27 cellular contexts compared by ENCODE assay signal in the genomic region with DNA sequence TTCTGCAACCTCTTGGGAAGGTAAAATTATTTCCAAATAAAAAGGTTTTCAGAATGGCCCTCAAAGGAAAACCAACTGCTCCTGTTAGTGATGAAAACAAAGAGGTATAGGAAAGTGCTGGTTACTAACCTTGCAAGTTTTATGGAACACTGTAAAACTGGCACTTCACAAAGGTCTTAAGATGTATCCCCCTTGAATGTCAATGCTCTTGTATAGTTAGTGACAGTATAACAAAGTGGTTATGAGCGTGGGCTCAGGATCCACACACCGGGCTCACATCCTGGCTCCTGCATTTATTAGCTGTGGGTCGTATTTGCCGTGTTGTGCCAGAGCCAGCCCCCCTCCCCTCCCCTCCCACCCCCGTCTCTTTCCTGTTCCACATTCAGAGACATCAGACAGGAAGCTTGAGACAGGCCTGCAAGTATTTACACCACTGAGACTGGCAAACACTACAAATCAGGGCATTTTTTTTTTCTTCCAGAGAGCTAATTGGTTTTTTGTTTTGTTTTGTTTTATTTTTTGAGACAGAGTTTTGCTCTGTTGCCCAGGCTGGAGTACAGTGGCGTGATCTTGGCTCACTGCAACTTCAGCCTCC. TPM values are rescaled to one million over a fixed set of nuclear protein-coding genes. Genes with fewer than 3 reads are reported as not detected.
DNase-seq lines count a peak whose midpoint lies in the region; ATAC-seq, FAIRE-seq and TF ChIP-seq lines count a peak whose summit lies in the region.
"Had no signal": no experiment of that assay in that cellular context is flagged by ENCODE, and none has a peak within 500 bp of the region (broad histone marks: within the 10 kb centered on the region; RNA-seq: fewer than 3 reads in every experiment).

No MANE protein-coding gene starts in this region.

- TF ChIP-seq EP300 in HepG2 (IDR thresholded peaks at IDR 0.05; ENCODE audit: low read depth in 2 of 2, low read length in 2 of 2) (no peak), HepG2 (CRISPR knock-in tag; IDR thresholded peaks at IDR 0.05; ENCODE audit: borderline replicate concordance) (no peak)

- peak; percentile 82 for ATAC-seq in effector memory CD8-positive, alpha-beta T cell (replicated peaks)
- no peak for ATAC-seq in HepG2
- ATAC-seq: left colon had no signal

- CTCF ChIA-PET in HepG2 (lab: Yijun Ruan, JAX; ENCODE audit: low intra/inter-chr PET ratio, low total read pairs): no interaction called here

- H3K27me3 Mint-ChIP-seq in activated naive CD4-positive, alpha-beta T cell treated with anti-CD3 and anti-CD28 coated beads, Interleukin-2, amount 50 U/mL, for 24 hours: no peaks in the 10 kb centered on the region
- H3K27me3 Mint-ChIP-seq in effector memory CD8-positive, alpha-beta T cell: peaks cover 5 to 19% of the 10 kb centered on the region in 2 donors
- no peaks in the 10 kb centered on the region for H3K27me3 Mint-ChIP-seq in type B pancreatic cell

- WGBS in HepG2 (ENCODE audit: low lambda C conversion rate): 12% methylated on average over 6 of the region's 6 CpGs

- no TSS peak for BruUV-seq in HepG2 (replicated peaks; lab: Mats Ljungman, UMichigan)

- POLR2A ChIA-PET in HepG2 (lab: Yijun Ruan, JAX): interaction anchor here (2.4 kb wide), 1 partner anchor 9 kb away, joined by 16 read pairs; the partner anchor contains the start of gene DNPEP

- H4K20me1 ChIP-seq in HepG2 (ENCODE audit: insufficient read depth, low read length): no peaks in the 10 kb centered on the region

- TF ChIP-seq CTCF in type B pancreatic cell (conservative IDR thresholded peaks at IDR 0.05): no peak
- TF ChIP-seq CTCF in HepG2 (CRISPR knock-in tag; IDR thresholded peaks at IDR 0.05): no peak

- no peak for FAIRE-seq in HepG2 (lab: Jason Lieb, UNC)

- no peak overlapping the region for H3K4me2 ChIP-seq in HepG2 (ENCODE audit: low read depth, low read length)
- H3K4me2 ChIP-seq: neural progenitor cell had no signal

- DNase-seq in activated naive CD4-positive, alpha-beta T cell (lab: John Stamatoyannopoulos, UW): no peak
- DNase-seq in NCI-H2029 treated with DMSO at 0.1 percent for 48 hours (lab: John Stamatoyannopoulos, UW) (peak; percentile 61), type B pancreatic cell (ENCODE audit: extremely low spot score, unreplicated experiment) (no peak), HepG2 (ENCODE audit: low spot score) (no peak), activated gamma-delta T cell treated with Interleukin-2 at 50 U/mL for 16 hours (no peak)
- DNase-seq in effector memory CD8-positive, alpha-beta T cell: no peak
- no peak for DNase-seq in effector CD8-positive, alpha-beta T cell (lab: John Stamatoyannopoulos, UW)
- DNase-seq: activated CD4-positive, alpha-beta T cell treated with anti-CD3 and anti-CD28 coated beads for 1 hour; activated CD8-positive, alpha-beta memory T cell treated with anti-CD3 and anti-CD28 coated beads, Interleukin-2, amount 50 U/mL, for 4 hours; activated naive CD4-positive, alpha-beta T cell treated with anti-CD3 and anti-CD28 coated beads, Interleukin-2, amount 10 ng/mL, durations not matched to agents 7 days and 5 days; Caco-2; cortex of kidney; foreskin melanocyte; HCEC 1CT; KG1; left colon; midbrain; NCI-H1048; NCI-H2171 treated with DMSO at 0.1 percent for 48 hours; NCI-H82; Peyer's patch; T-helper 9 cell had no signal

- H3K36me3 Mint-ChIP-seq in activated naive CD4-positive, alpha-beta T cell treated with anti-CD3 and anti-CD28 coated beads, Interleukin-2, amount 50 U/mL, for 24 hours: no peaks in the 10 kb centered on the region
- H3K36me3 Mint-ChIP-seq in effector memory CD8-positive, alpha-beta T cell (ENCODE audit: insufficient read depth): peaks cover 2% of the 10 kb centered on the region
- no peaks in the 10 kb centered on the region for H3K36me3 Mint-ChIP-seq in type B pancreatic cell
- H3K36me3 Mint-ChIP-seq: activated naive CD4-positive, alpha-beta T cell treated with anti-CD3 and anti-CD28 coated beads, Interleukin-2, amount 10 ng/mL, durations not matched to agents 7 days and 5 days; brain; neural progenitor cell had no signal

- no peak overlapping the region for H3K4me3 Mint-ChIP-seq in activated naive CD4-positive, alpha-beta T cell treated with anti-CD3 and anti-CD28 coated beads, Interleukin-2, amount 50 U/mL, for 24 hours
- H3K4me3 Mint-ChIP-seq in effector memory CD8-positive, alpha-beta T cell: no peak overlapping the region
- no peak overlapping the region for H3K4me3 Mint-ChIP-seq in type B pancreatic cell
- H3K4me3 Mint-ChIP-seq: activated naive CD4-positive, alpha-beta T cell treated with anti-CD3 and anti-CD28 coated beads, Interleukin-2, amount 10 ng/mL, durations not matched to agents 7 days and 5 days; brain; neural progenitor cell had no signal

- peak overlapping the region; percentile 15 for H3K27ac Mint-ChIP-seq in activated naive CD4-positive, alpha-beta T cell treated with anti-CD3 and anti-CD28 coated beads, Interleukin-2, amount 50 U/mL, for 24 hours
- peak overlapping the region in 1 of 2 donors; percentile 75 for H3K27ac Mint-ChIP-seq in effector memory CD8-positive, alpha-beta T cell
- peak overlapping the region; percentile 35 for H3K27ac Mint-ChIP-seq in type B pancreatic cell
- H3K27ac Mint-ChIP-seq: activated naive CD4-positive, alpha-beta T cell treated with anti-CD3 and anti-CD28 coated beads, Interleukin-2, amount 10 ng/mL, durations not matched to agents 7 days and 5 days; neural progenitor cell had no signal

- no peaks in the 10 kb centered on the region for H3K9me3 Mint-ChIP-seq in activated naive CD4-positive, alpha-beta T cell treated with anti-CD3 and anti-CD28 coated beads, Interleukin-2, amount 50 U/mL, for 24 hours
- H3K9me3 Mint-ChIP-seq in effector memory CD8-positive, alpha-beta T cell: no peaks in the 10 kb centered on the region
- H3K9me3 Mint-ChIP-seq in type B pancreatic cell: no peaks in the 10 kb centered on the region

- H2AFZ ChIP-seq in HepG2 (ENCODE audit: low read length): no peak overlapping the region
- H2AFZ ChIP-seq: neural progenitor cell had no signal

- intact Hi-C loops in HepG2 (cut with micrococcal nuclease; ENCODE audit: unreplicated experiment): no loop called here

- no peak overlapping the region for H3K9ac ChIP-seq in HepG2 (ENCODE audit: insufficient read depth, low read depth, low read length)
- H3K9ac ChIP-seq: neural progenitor cell had no signal

- no peak overlapping the region for H3K4me3 ChIP-seq in HepG2 (replicated peaks in 1 of 3; ENCODE audit: insufficient read depth in 1 of 3, low read depth in 2 of 3, low read length in 3 of 3)
- H3K4me3 ChIP-seq: neural progenitor cell, Peyer's patch, tibial nerve had no signal

- H3K9me3 ChIP-seq in HepG2 (ENCODE audit: low read length): no peaks in the 10 kb centered on the region
- H3K9me3 ChIP-seq: Caco-2, Peyer's patch, tibial nerve had no signal

- H3K36me3 ChIP-seq in HepG2 (replicated peaks in 1 of 2; ENCODE audit: control insufficient read depth in 1 of 2, insufficient read depth in 2 of 2, low read length in 2 of 2): no peaks in the 10 kb centered on the region
- H3K36me3 ChIP-seq: neural progenitor cell, Peyer's patch, tibial nerve had no signal

- no peak overlapping the region for H3K27ac ChIP-seq in HepG2 (ENCODE audit: extremely low read length, insufficient read depth, low read length)
- H3K27ac ChIP-seq: neural progenitor cell, Peyer's patch, tibial nerve had no signal

- in situ Hi-C loops in HepG2 (cut with HindIII; ENCODE audit: extremely low pct_ligation_motif_present, low pct_unique_long_range_greater_than_20kb): no loop called here

- no peak for TF ChIP-seq POLR2A in HepG2 (IDR thresholded peaks at IDR 0.05; ENCODE audit: insufficient read depth in 1 of 2, low read depth in 2 of 2, low read length in 2 of 2)

- no peaks in the 10 kb centered on the region for H3K79me2 ChIP-seq in HepG2 (ENCODE audit: insufficient read depth, low read length)

- no peak for TF ChIP-seq RAD21 in HepG2 (CRISPR knock-in tag; IDR thresholded peaks at IDR 0.05)

- peaks cover 15% of the 10 kb centered on the region for H3K4me1 Mint-ChIP-seq in activated naive CD4-positive, alpha-beta T cell treated with anti-CD3 and anti-CD28 coated beads, Interleukin-2, amount 50 U/mL, for 24 hours
- peaks cover 0 to 4% of the 10 kb centered on the region in 2 donors for H3K4me1 Mint-ChIP-seq in effector memory CD8-positive, alpha-beta T cell (ENCODE audit: low read depth in 2 of 2)
- H3K4me1 Mint-ChIP-seq in type B pancreatic cell (ENCODE audit: unreplicated experiment): peaks cover 25% of the 10 kb centered on the region

- H3K27me3 ChIP-seq in HepG2 (ENCODE audit: control insufficient read depth in 1 of 2, insufficient read depth in 2 of 2, low read length in 2 of 2): peaks cover 0 to 17% of the 10 kb centered on the region in 2 experiments; a peak in 4 of 5 replicates
- H3K27me3 ChIP-seq: neural progenitor cell, Peyer's patch, tibial nerve had no signal

- H3K4me1 ChIP-seq in HepG2 (ENCODE audit: insufficient read depth, low read length): peaks cover 27% of the 10 kb centered on the region
- H3K4me1 ChIP-seq: tibial nerve had no signal

RNA-seq across cellular contexts. Expression of gene DNPEP, which starts 9.2 kb away (rescaled TPM):
- total RNA-seq in type B pancreatic cell (ENCODE audit: low replicate concordance) (54.1 and 56.1 TPM in 2 replicates), HepG2 (2016; rRNA removed; fragmentation: Illumina TruSeq; extraction: Trizol) (103 and 104 TPM in 2 replicates)
- total RNA-seq in HepG2 (2016; cell fraction: cytosol; rRNA removed; fragmentation: Illumina TruSeq; extraction: Trizol; ENCODE audit: low read depth): 50.2 and 51.7 TPM in 2 replicates
- 93.4 and 106 TPM in 2 replicates for total RNA-seq in HepG2 (2016; cell fraction: insoluble cytoplasmic fraction; rRNA removed; fragmentation: Illumina TruSeq; extraction: Trizol)
- 77.6 and 92.7 TPM in 2 replicates for total RNA-seq in HepG2 (2016; cell fraction: membrane; rRNA removed; fragmentation: Illumina TruSeq; extraction: Trizol)
- total RNA-seq in HepG2 (2016; cell fraction: nucleus; rRNA removed; fragmentation: Illumina TruSeq; extraction: Trizol): 62.5 and 67.1 TPM in 2 replicates
- 109 and 130 TPM in 2 replicates for polyA plus RNA-seq in HepG2 (2011; rRNA removed)
- 66.5 and 97.7 TPM in 2 replicates for polyA plus RNA-seq in HepG2 (2011; cell fraction: cytosol; rRNA removed)
- polyA plus RNA-seq in HepG2 (2011; cell fraction: nucleus; rRNA removed): 277 and 306 TPM in 2 replicates
- polyA plus RNA-seq in HepG2 (2012): 76.3 and 101 TPM in 2 replicates
- polyA plus RNA-seq in HepG2 (2016; cell fraction: cytosol; fragmentation: Illumina TruSeq; extraction: Trizol; ENCODE audit: low read depth): 62.5 and 80.3 TPM in 2 replicates
- polyA plus RNA-seq in HepG2 (2016; cell fraction: insoluble cytoplasmic fraction; fragmentation: Illumina TruSeq; extraction: Trizol; ENCODE audit: low read depth): 93.7 and 94.8 TPM in 2 replicates
- 72.3 and 84.5 TPM in 2 replicates for polyA plus RNA-seq in HepG2 (2016; cell fraction: membrane; fragmentation: Illumina TruSeq; extraction: Trizol; ENCODE audit: low read depth)
- 145 and 149 TPM in 2 replicates for polyA plus RNA-seq in HepG2 (2016; cell fraction: nucleus; fragmentation: Illumina TruSeq; extraction: Trizol; ENCODE audit: insufficient read depth, low read depth)
- 78.0 and 193 TPM in 2 replicates for polyA minus RNA-seq in HepG2 (2011; rRNA and poly(A)+ RNA removed; ENCODE audit: low replicate concordance)
- 37.2 and 45.9 TPM in 2 replicates for polyA minus RNA-seq in HepG2 (2011; cell fraction: cytosol; rRNA and poly(A)+ RNA removed)
- polyA minus RNA-seq in HepG2 (2011; cell fraction: nucleus; rRNA and poly(A)+ RNA removed): 77.3 and 82.6 TPM in 2 replicates

RNA-seq across cellular contexts. Expression of gene DES, which starts 21.2 kb away (rescaled TPM):
- total RNA-seq in type B pancreatic cell (ENCODE audit: low replicate concordance): 1.4 and 9.3 TPM in 2 replicates
- total RNA-seq in HepG2 (2016; rRNA removed; fragmentation: Illumina TruSeq; extraction: Trizol): not detected in 2 replicates
- total RNA-seq in HepG2 (2016; cell fraction: cytosol; rRNA removed; fragmentation: Illumina TruSeq; extraction: Trizol; ENCODE audit: low read depth): 0.10 TPM in 1 of 2 replicates, not detected in the other
- not detected in 2 replicates for total RNA-seq in HepG2 (2016; cell fraction: insoluble cytoplasmic fraction; rRNA removed; fragmentation: Illumina TruSeq; extraction: Trizol)
- total RNA-seq in HepG2 (2016; cell fraction: membrane; rRNA removed; fragmentation: Illumina TruSeq; extraction: Trizol): not detected in 2 replicates
- total RNA-seq in HepG2 (2016; cell fraction: nucleus; rRNA removed; fragmentation: Illumina TruSeq; extraction: Trizol): not detected in 2 replicates
- polyA plus RNA-seq in HepG2 (2011; rRNA removed): 0.21 TPM in 1 of 2 replicates, not detected in the other
- 0.05 and 0.09 TPM in 2 replicates for polyA plus RNA-seq in HepG2 (2011; cell fraction: cytosol; rRNA removed)
- 0.51 TPM in 1 of 2 replicates, not detected in the other for polyA plus RNA-seq in HepG2 (2011; cell fraction: nucleus; rRNA removed)
- not detected in 2 replicates for polyA plus RNA-seq in HepG2 (2012)
- not detected in 2 replicates for polyA plus RNA-seq in HepG2 (2016; cell fraction: cytosol; fragmentation: Illumina TruSeq; extraction: Trizol; ENCODE audit: low read depth)
- not detected in 2 replicates for polyA plus RNA-seq in HepG2 (2016; cell fraction: insoluble cytoplasmic fraction; fragmentation: Illumina TruSeq; extraction: Trizol; ENCODE audit: low read depth)
- polyA plus RNA-seq in HepG2 (2016; cell fraction: membrane; fragmentation: Illumina TruSeq; extraction: Trizol; ENCODE audit: low read depth): not detected in 2 replicates
- polyA plus RNA-seq in HepG2 (2016; cell fraction: nucleus; fragmentation: Illumina TruSeq; extraction: Trizol; ENCODE audit: insufficient read depth, low read depth): not detected in 2 replicates
- polyA minus RNA-seq in HepG2 (2011; rRNA and poly(A)+ RNA removed; ENCODE audit: low replicate concordance): 0.06 and 8.3 TPM in 2 replicates
- not detected in 2 replicates for polyA minus RNA-seq in HepG2 (2011; cell fraction: cytosol; rRNA and poly(A)+ RNA removed)
- polyA minus RNA-seq in HepG2 (2011; cell fraction: nucleus; rRNA and poly(A)+ RNA removed): not detected in 2 replicates
- total RNA-seq: Caco-2, epithelial cell of proximal tubule had no signal

RNA-seq across cellular contexts. Expression of gene SPEG, which starts 37.7 kb away (rescaled TPM):
- total RNA-seq in type B pancreatic cell (ENCODE audit: low replicate concordance) (11.5 and 49.4 TPM in 2 replicates), HepG2 (2016; rRNA removed; fragmentation: Illumina TruSeq; extraction: Trizol) (0.18 TPM in 1 of 2 replicates, not detected in the other)
- total RNA-seq in HepG2 (2016; cell fraction: cytosol; rRNA removed; fragmentation: Illumina TruSeq; extraction: Trizol; ENCODE audit: low read depth): 0.51 TPM in 1 of 2 replicates, not detected in the other
- total RNA-seq in HepG2 (2016; cell fraction: insoluble cytoplasmic fraction; rRNA removed; fragmentation: Illumina TruSeq; extraction: Trizol): 0.06 TPM in 1 of 2 replicates, not detected in the other
- 0.12 and 1.1 TPM in 2 replicates for total RNA-seq in HepG2 (2016; cell fraction: membrane; rRNA removed; fragmentation: Illumina TruSeq; extraction: Trizol)
- 0.71 TPM in 1 of 2 replicates, not detected in the other for total RNA-seq in HepG2 (2016; cell fraction: nucleus; rRNA removed; fragmentation: Illumina TruSeq; extraction: Trizol)
- 0.24 and 0.94 TPM in 2 replicates for polyA plus RNA-seq in HepG2 (2011; rRNA removed)
- polyA plus RNA-seq in HepG2 (2011; cell fraction: cytosol; rRNA removed): 0.13 and 0.20 TPM in 2 replicates
- 0.45 and 1.0 TPM in 2 replicates for polyA plus RNA-seq in HepG2 (2011; cell fraction: nucleus; rRNA removed)
- 0.93 and 1.4 TPM in 2 replicates for polyA plus RNA-seq in HepG2 (2012)
- polyA plus RNA-seq in HepG2 (2016; cell fraction: cytosol; fragmentation: Illumina TruSeq; extraction: Trizol; ENCODE audit: low read depth): 0.38 and 0.63 TPM in 2 replicates
- polyA plus RNA-seq in HepG2 (2016; cell fraction: insoluble cytoplasmic fraction; fragmentation: Illumina TruSeq; extraction: Trizol; ENCODE audit: low read depth): 0.98 TPM in 1 of 2 replicates, not detected in the other
- 0.58 and 1.4 TPM in 2 replicates for polyA plus RNA-seq in HepG2 (2016; cell fraction: membrane; fragmentation: Illumina TruSeq; extraction: Trizol; ENCODE audit: low read depth)
- polyA plus RNA-seq in HepG2 (2016; cell fraction: nucleus; fragmentation: Illumina TruSeq; extraction: Trizol; ENCODE audit: insufficient read depth, low read depth): 0.41 TPM in 1 of 2 replicates, not detected in the other
- 0.44 and 4.0 TPM in 2 replicates for polyA minus RNA-seq in HepG2 (2011; rRNA and poly(A)+ RNA removed; ENCODE audit: low replicate concordance)
- polyA minus RNA-seq in HepG2 (2011; cell fraction: cytosol; rRNA and poly(A)+ RNA removed): not detected in 2 replicates
- polyA minus RNA-seq in HepG2 (2011; cell fraction: nucleus; rRNA and poly(A)+ RNA removed): 0.37 and 1.8 TPM in 2 replicates
